In the genomic region with DNA sequence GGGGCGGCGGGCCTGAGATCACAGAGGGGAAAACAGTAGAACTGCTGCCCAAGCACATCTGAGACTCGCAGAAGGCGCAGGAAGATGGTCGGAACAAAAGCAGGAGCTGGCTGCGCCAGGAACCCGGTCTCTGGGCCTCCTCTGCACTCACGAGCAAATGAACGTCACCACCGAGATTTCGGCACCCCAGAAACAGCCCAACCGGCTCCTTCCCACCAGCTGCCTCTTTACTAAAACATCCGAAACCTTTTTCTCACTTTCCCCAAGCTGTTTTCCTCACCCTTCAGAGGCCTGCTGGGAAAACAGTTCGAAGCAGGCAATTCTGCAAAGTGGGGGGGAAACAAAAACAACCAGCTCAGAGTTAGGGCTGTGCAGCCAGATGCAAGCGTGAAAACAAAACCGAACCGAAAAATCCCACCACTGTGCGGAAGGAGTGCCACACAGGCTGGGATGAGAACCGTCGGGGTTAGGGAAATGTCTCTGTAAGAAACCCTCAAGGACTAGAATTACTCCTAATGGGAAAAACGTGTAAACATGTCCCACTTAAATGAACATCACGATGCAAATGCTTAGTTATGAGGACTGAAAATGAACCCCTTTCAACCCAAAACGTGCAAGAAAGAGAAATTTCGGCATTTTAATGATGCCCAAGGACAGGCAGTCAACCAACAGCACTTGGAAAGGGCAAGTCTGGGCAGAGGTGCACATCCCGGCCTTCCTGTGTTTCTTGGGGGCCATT, we compare ENCODE assay signal across 10 cellular contexts. TPM values are rescaled to one million over a fixed set of nuclear protein-coding genes. Genes with fewer than 3 reads are reported as not detected.
A peak's percentile ranks its signal among the peaks of the same experiment; 100 is the strongest.
DNase-seq lines count a peak whose midpoint lies in the region; TF ChIP-seq lines count a peak whose summit lies in the region.
"Had no signal": no experiment of that assay in that cellular context is flagged by ENCODE, and none has a peak within 500 bp of the region (broad histone marks: within the 10 kb centered on the region; RNA-seq: fewer than 3 reads in every experiment).

No MANE protein-coding gene starts in this region.

- DNase-seq in RWPE1 (ENCODE audit: low spot score) (peak; percentile 17), fibroblast of lung (ENCODE audit: low read depth in 2 of 2) (peak; percentile 58 to 71), mesothelial cell of epicardium (ENCODE audit: low spot score in 2 of 2, unreplicated experiment in 2 of 2) (no peak), thyroid gland (no peak), GDM1 (lab: John Stamatoyannopoulos, UW) (no peak), putamen (ENCODE audit: low spot score) (no peak), hippocampal formation (lab: John Stamatoyannopoulos, UW) (no peak)
- no peak for DNase-seq in activated effector memory CD4-positive, alpha-beta T cell treated with anti-CD3 and anti-CD28 coated beads, Interleukin-2, amount 50 U/mL, for 16 hours
- DNase-seq: activated CD4-positive, alpha-beta T cell treated with anti-CD3 and anti-CD28 coated beads for 36 hours had no signal

- no peak for TF ChIP-seq POLR2A in thyroid gland (IDR thresholded peaks at IDR 0.05)

- TF ChIP-seq CTCF in RWPE1 (conservative IDR thresholded peaks at IDR 0.05; ENCODE audit: low read depth) (no peak), fibroblast of lung (conservative IDR thresholded peaks at IDR 0.05 in 1 of 2, IDR thresholded peaks at IDR 0.05 in 1 of 2; ENCODE audit: low read depth in 1 of 2, low read length in 2 of 2) (no peak), mesothelial cell of epicardium (IDR thresholded peaks at IDR 0.05; ENCODE audit: unreplicated experiment) (no peak), thyroid gland (IDR thresholded peaks at IDR 0.05) (no peak)

- H3K9me3 ChIP-seq in fibroblast of lung (ENCODE audit: control insufficient read depth, insufficient read depth, low read depth, low read length) (no peaks in the 10 kb centered on the region), thyroid gland (no peaks in the 10 kb centered on the region)

- CTCF ChIA-PET in RWPE1 (lab: Yijun Ruan, JAX): no interaction called here

- no peaks in the 10 kb centered on the region for H3K27me3 Mint-ChIP-seq in mesothelial cell of epicardium (ENCODE audit: low read depth)
- H3K27me3 Mint-ChIP-seq: activated CD4-positive, alpha-beta T cell treated with anti-CD3 and anti-CD28 coated beads for 36 hours; naive thymus-derived CD8-positive, alpha-beta T cell had no signal

- WGBS in thyroid gland, 2 donors: 71 to 76% methylated on average over 25 of the region's 25 CpGs

- peaks cover 37% of the 10 kb centered on the region for H3K36me3 Mint-ChIP-seq in mesothelial cell of epicardium

- H3K4me1 ChIP-seq in fibroblast of lung (ENCODE audit: control insufficient read depth, extremely low read depth, insufficient read depth, low read length): peaks cover 9% of the 10 kb centered on the region
- peaks cover 0 to 3% of the 10 kb centered on the region in 2 donors for H3K4me1 ChIP-seq in thyroid gland

- H4K20me1 ChIP-seq in fibroblast of lung (ENCODE audit: control insufficient read depth, extremely low read depth, insufficient read depth, low read length): no peaks in the 10 kb centered on the region

- peak overlapping the region; percentile 37 to 47 (median 42) for H3K4me3 ChIP-seq in fibroblast of lung (replicated peaks in 1 of 4; ENCODE audit: control extremely low read depth in 1 of 4, insufficient read depth in 1 of 4, low read depth in 3 of 4, low read length in 4 of 4)
- H3K4me3 ChIP-seq in thyroid gland (replicated peaks in 1 of 3): no peak overlapping the region

- peak overlapping the region; percentile 71 for H3K4me2 ChIP-seq in fibroblast of lung (ENCODE audit: extremely low read depth, insufficient read depth, low read length)

- peaks cover 4% of the 10 kb centered on the region for H3K4me1 Mint-ChIP-seq in mesothelial cell of epicardium
- H3K4me1 Mint-ChIP-seq: activated CD4-positive, alpha-beta T cell treated with anti-CD3 and anti-CD28 coated beads for 36 hours had no signal

- POLR2A ChIA-PET in RWPE1 (lab: Yijun Ruan, JAX; ENCODE audit: low non-redundant PET): no interaction called here

- intact Hi-C loops in thyroid gland (cut with DNase I): no loop called here

- H3K9ac ChIP-seq in fibroblast of lung (ENCODE audit: insufficient read depth, low read length): peak overlapping the region; percentile 55

- H3K27me3 ChIP-seq in fibroblast of lung (ENCODE audit: control insufficient read depth, insufficient read depth, low read length) (no peaks in the 10 kb centered on the region), thyroid gland (no peaks in the 10 kb centered on the region)

- H3K36me3 ChIP-seq in fibroblast of lung (ENCODE audit: control insufficient read depth, insufficient read depth, low read length): peaks cover 14% of the 10 kb centered on the region
- peaks cover 21 to 27% of the 10 kb centered on the region in 2 donors for H3K36me3 ChIP-seq in thyroid gland

- peak overlapping the region; percentile 78 for H2AFZ ChIP-seq in fibroblast of lung (ENCODE audit: low read length)

- peaks cover 4% of the 10 kb centered on the region for H3K9me3 Mint-ChIP-seq in mesothelial cell of epicardium

- peak overlapping the region; percentile 73 for H3K27ac Mint-ChIP-seq in mesothelial cell of epicardium
- H3K27ac Mint-ChIP-seq: activated CD4-positive, alpha-beta T cell treated with anti-CD3 and anti-CD28 coated beads for 36 hours had no signal

- no peak overlapping the region for H3K4me3 Mint-ChIP-seq in mesothelial cell of epicardium
- H3K4me3 Mint-ChIP-seq: activated CD4-positive, alpha-beta T cell treated with anti-CD3 and anti-CD28 coated beads for 36 hours; naive thymus-derived CD8-positive, alpha-beta T cell had no signal

- H3K79me2 ChIP-seq in fibroblast of lung (ENCODE audit: control insufficient read depth, insufficient read depth, low read length): peaks cover 6% of the 10 kb centered on the region

- H3K27ac ChIP-seq in RWPE1 (peak overlapping the region; percentile 79), fibroblast of lung (ENCODE audit: insufficient read depth, low read length) (peak overlapping the region; percentile 90), thyroid gland (peak overlapping the region in 2 of 3 donors; percentile 9 to 33)

RNA-seq across cellular contexts. Expression of gene DHRSX, which starts 15.9 kb away (rescaled TPM):
- total RNA-seq in fibroblast of lung (23.9 and 25.6 TPM in 2 replicates), mesothelial cell of epicardium (43.5 to 46.0 TPM (median 44.3 TPM) in 3 replicates), thyroid gland (10 to 100 TPM; 19.9 to 36.5 (median 24.2) TPM)
- polyA plus RNA-seq in fibroblast of lung: 23.7 and 24.9 TPM in 2 replicates
- 21.2 and 24.6 TPM in 2 replicates for polyA plus RNA-seq in fibroblast of lung (2012)
- 61.9 and 87.8 TPM in 2 replicates for polyA minus RNA-seq in fibroblast of lung (ENCODE audit: low replicate concordance)

RNA-seq across cellular contexts. Expression of gene ZBED1, which starts 15.9 kb away (rescaled TPM):
- total RNA-seq in fibroblast of lung: 24.8 and 27.7 TPM in 2 replicates
- polyA plus RNA-seq in fibroblast of lung: 14.4 and 14.5 TPM in 2 replicates
- 16.3 and 17.2 TPM in 2 replicates for polyA plus RNA-seq in fibroblast of lung (2012)
- 14.6 and 20.5 TPM in 2 replicates for polyA minus RNA-seq in fibroblast of lung (ENCODE audit: low replicate concordance)
- 42.5 to 46.3 TPM (median 46.1 TPM) in 3 replicates for total RNA-seq in mesothelial cell of epicardium
- total RNA-seq in thyroid gland: 10 to 100 TPM; 32.4 to 48.6 (median 45.2) TPM

Comparison
In these comparisons a context has a peak if more than half of its experiments do, and no peak if none do; other contexts are left out.
1. DNase-seq: peak in RWPE1 (single experiment) and fibroblast of lung (2 of 2); none in mesothelial cell of epicardium (0 of 2), thyroid gland (0 of 2), activated effector memory CD4-positive, alpha-beta T cell treated with anti-CD3 and anti-CD28 coated beads, Interleukin-2, amount 50 U/mL, for 16 hours (single experiment), GDM1 (single experiment), putamen (single experiment) and hippocampal formation (0 of 2).
2. H3K27ac ChIP-seq: peak in every context shown above with its lines; median percentile 90 in fibroblast of lung; 79 in RWPE1; 21 in thyroid gland.
3. H3K4me3 ChIP-seq: peak in fibroblast of lung (4 of 4); none in thyroid gland (0 of 3).